7 cellular contexts compared by ENCODE assay signal in the genomic region with DNA sequence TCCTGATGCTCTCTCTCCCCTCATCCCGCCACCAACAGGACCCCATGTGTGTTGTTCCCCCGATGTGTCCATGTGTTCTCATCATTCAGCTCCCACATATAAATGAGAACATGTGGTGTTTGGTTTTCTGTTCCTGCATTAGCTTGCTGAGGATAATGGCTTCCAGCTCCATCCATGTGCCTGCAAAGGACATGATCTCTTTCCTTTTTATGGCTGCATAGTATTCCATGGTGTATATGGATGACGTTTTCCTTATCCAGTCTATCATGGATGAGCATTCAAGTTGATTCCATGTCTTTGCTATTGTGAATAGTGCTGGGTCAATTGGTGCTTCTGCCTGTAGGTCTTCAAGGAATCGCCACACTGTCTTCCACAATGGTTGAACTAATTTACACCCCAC. TPM values are rescaled to one million over a fixed set of nuclear protein-coding genes. Genes with fewer than 3 reads are reported as not detected.
DNase-seq lines count a peak whose midpoint lies in the region; ATAC-seq, FAIRE-seq and TF ChIP-seq lines count a peak whose summit lies in the region.
"Not testable (repeated sequence)": the region's sequence is repeated elsewhere in the genome, so short reads cannot be mapped to it uniquely, and the experiment has no call there.

No MANE protein-coding gene starts in this region.

- H3K27ac Mint-ChIP-seq in natural killer cell treated with Interleukin-12 subunit alpha and Interleukin-12 subunit beta and Interleukin-15 and Interleukin-18, amount 100 ng/mL, for 72 hours, result not testable (repeated sequence)
- peak overlapping the region; percentile 58 for H3K27ac Mint-ChIP-seq in neural progenitor cell

- H2BK5ac ChIP-seq in IMR-90 (ENCODE audit: low read depth, low read length, poor library complexity, severe bottlenecking), result not testable (repeated sequence)

- H3K4me3 ChIP-seq in HEK293 (ENCODE audit: low read depth, low read length); IMR-90 (ENCODE audit: insufficient read depth, low read depth, low read length); K562; coronary artery; HepG2 (replicated peaks in 1 of 3; ENCODE audit: insufficient read depth in 1 of 3, low read depth in 2 of 3, low read length in 3 of 3); neural progenitor cell: not testable (repeated sequence)

- not testable (repeated sequence) for H3K4me3 Mint-ChIP-seq in natural killer cell treated with Interleukin-12 subunit alpha and Interleukin-12 subunit beta and Interleukin-15 and Interleukin-18, amount 100 ng/mL, for 72 hours; neural progenitor cell

- intact Hi-C loops in IMR-90 (cut with micrococcal nuclease); K562 (cut with micrococcal nuclease); HepG2 (cut with micrococcal nuclease; ENCODE audit: unreplicated experiment): not testable (repeated sequence)

- H4K20me1 ChIP-seq in IMR-90 (ENCODE audit: insufficient read depth, low read length); K562 (replicated peaks; ENCODE audit: control insufficient read depth, insufficient read depth, low read length); HepG2 (ENCODE audit: insufficient read depth, low read length); neural progenitor cell (ENCODE audit: low read depth): not testable (repeated sequence)

- TF ChIP-seq EP300 in K562 (IDR thresholded peaks at IDR 0.05; ENCODE audit: low read length); HepG2 (IDR thresholded peaks at IDR 0.05; ENCODE audit: low read depth in 2 of 2, low read length in 2 of 2); HepG2 (CRISPR knock-in tag; IDR thresholded peaks at IDR 0.05; ENCODE audit: borderline replicate concordance): not testable (repeated sequence)

- CTCF ChIA-PET in HEK293 (lab: Yijun Ruan, JAX), result interaction anchor here (0.8 kb wide), 1 partner anchor 60 kb away, joined by 3 read pairs; no protein-coding TSS in a partner anchor
- CTCF ChIA-PET in IMR-90 (lab: Yijun Ruan, JAX); K562 (lab: Yijun Ruan, JAX; ENCODE audit: low intra/inter-chr PET ratio); HepG2 (lab: Yijun Ruan, JAX; ENCODE audit: low intra/inter-chr PET ratio, low total read pairs): not testable (repeated sequence)

- no CpG with 5 or more reads among the region's 4 CpGs for WGBS in IMR-90 (ENCODE audit: extremely low coverage in 2 of 2, insufficient read length in 1 of 2), 2 experiments
- 3% methylated on average over 4 of the region's 4 CpGs for WGBS in K562 (ENCODE audit: insufficient coverage, low coverage, missing lambda C conversion rate)
- WGBS in HepG2 (ENCODE audit: low lambda C conversion rate), result 42% methylated on average over 4 of the region's 4 CpGs

- not testable (repeated sequence) for H3K79me2 ChIP-seq in K562 (ENCODE audit: control insufficient read depth, insufficient read depth, low read length); HepG2 (ENCODE audit: insufficient read depth, low read length); neural progenitor cell (ENCODE audit: low read depth)

- TF ChIP-seq RAD21 in IMR-90 (IDR thresholded peaks at IDR 0.05; ENCODE audit: low read length); K562 (CRISPR knock-in tag; conservative IDR thresholded peaks at IDR 0.05 in 1 of 2, IDR thresholded peaks at IDR 0.05 in 1 of 2); HepG2 (CRISPR knock-in tag; IDR thresholded peaks at IDR 0.05): not testable (repeated sequence)

- not testable (repeated sequence) for H3K36me3 ChIP-seq in HEK293 (ENCODE audit: control insufficient read depth in 2 of 2, insufficient read depth in 1 of 2, low read length in 2 of 2); IMR-90 (ENCODE audit: control insufficient read depth, insufficient read depth, low read length); K562 (ENCODE audit: control insufficient read depth, insufficient read depth, low read length); HepG2 (replicated peaks in 1 of 2; ENCODE audit: control insufficient read depth in 1 of 2, insufficient read depth in 2 of 2, low read length in 2 of 2); neural progenitor cell

- not testable (repeated sequence) for H3K23ac ChIP-seq in IMR-90 (ENCODE audit: low read depth, low read length)

- not testable (repeated sequence) for H2BK120ac ChIP-seq in IMR-90 (ENCODE audit: low read depth, low read length)

- not testable (repeated sequence) for H3K9ac ChIP-seq in IMR-90 (ENCODE audit: low read depth, low read length); K562 (ENCODE audit: insufficient read depth in 1 of 2, low read depth in 2 of 2, low read length in 2 of 2); HepG2 (ENCODE audit: insufficient read depth, low read depth, low read length); neural progenitor cell

- not testable (repeated sequence) for H4K91ac ChIP-seq in IMR-90 (ENCODE audit: insufficient read depth, low read depth, low read length)

- not testable (repeated sequence) for ATAC-seq in IMR-90 (ENCODE audit: low read depth); K562; HepG2; natural killer cell treated with Interleukin-12 subunit alpha and Interleukin-12 subunit beta and Interleukin-15 and Interleukin-18, amount 100 ng/mL, for 72 hours

- H4K5ac ChIP-seq in IMR-90 (ENCODE audit: low read depth, low read length), result not testable (repeated sequence)

- not testable (repeated sequence) for H3K9me3 Mint-ChIP-seq in natural killer cell treated with Interleukin-12 subunit alpha and Interleukin-12 subunit beta and Interleukin-15 and Interleukin-18, amount 100 ng/mL, for 72 hours
- H3K9me3 Mint-ChIP-seq in neural progenitor cell, result peaks cover 29% of the 10 kb centered on the region

- TF ChIP-seq CTCF in HEK293 (tag by site-specific recombination; IDR thresholded peaks at IDR 0.05); IMR-90 (conservative IDR thresholded peaks at IDR 0.05; ENCODE audit: low read depth, low read length); K562 (IDR thresholded peaks at IDR 0.05 in 2 of 3, conservative IDR thresholded peaks at IDR 0.05 in 1 of 3; ENCODE audit: insufficient read depth in 2 of 3, low read depth in 1 of 3, low read length in 3 of 3); coronary artery (IDR thresholded peaks at IDR 0.05); HepG2 (CRISPR knock-in tag; IDR thresholded peaks at IDR 0.05); neural progenitor cell (IDR thresholded peaks at IDR 0.05): not testable (repeated sequence)

- H4K8ac ChIP-seq in IMR-90 (ENCODE audit: low read depth in 2 of 2, low read length in 2 of 2), result not testable (repeated sequence)

- H2AK5ac ChIP-seq in IMR-90 (ENCODE audit: low read depth, low read length), result not testable (repeated sequence)

- H3K4me2 ChIP-seq in IMR-90 (ENCODE audit: low read depth, low read length); K562 (ENCODE audit: insufficient read depth, low read length); HepG2 (ENCODE audit: low read depth, low read length); neural progenitor cell: not testable (repeated sequence)

- POLR2A ChIA-PET in HEK293 (lab: Yijun Ruan, JAX); IMR-90 (lab: Charles Lee; ENCODE audit: unreplicated experiment); K562 (lab: Yijun Ruan, JAX): not testable (repeated sequence)
- POLR2A ChIA-PET in HepG2 (lab: Yijun Ruan, JAX), result interaction anchor here (1.8 kb wide), 1 partner anchor 12 kb away, joined by 4 read pairs; no protein-coding TSS in a partner anchor

- not testable (repeated sequence) for H3K18ac ChIP-seq in IMR-90 (ENCODE audit: low read depth, low read length)

- H2AK9ac ChIP-seq in IMR-90 (replicated peaks; ENCODE audit: low read depth, low read length, poor library complexity), result not testable (repeated sequence)

- H2BK20ac ChIP-seq in IMR-90 (ENCODE audit: low read depth, low read length), result not testable (repeated sequence)

- not testable (repeated sequence) for H3K27me3 ChIP-seq in IMR-90 (ENCODE audit: control insufficient read depth, insufficient read depth, low read length); HepG2 (ENCODE audit: control insufficient read depth in 1 of 2, insufficient read depth in 2 of 2, low read length in 2 of 2)
- peaks cover 26 to 66% of the 10 kb centered on the region in 2 experiments; a peak in 4 of 5 replicates for H3K27me3 ChIP-seq in K562 (ENCODE audit: control insufficient read depth in 2 of 2, insufficient read depth in 2 of 2, low read length in 2 of 2)
- H3K27me3 ChIP-seq in neural progenitor cell, result peaks cover 16% of the 10 kb centered on the region

- H3K56ac ChIP-seq in IMR-90 (ENCODE audit: extremely low read depth, insufficient read depth, low read length), result not testable (repeated sequence)

- not testable (repeated sequence) for TF ChIP-seq POLR2A in IMR-90 (IDR thresholded peaks at IDR 0.05; ENCODE audit: low read depth, low read length); K562 (conservative IDR thresholded peaks at IDR 0.05); HepG2 (IDR thresholded peaks at IDR 0.05; ENCODE audit: insufficient read depth in 1 of 2, low read depth in 2 of 2, low read length in 2 of 2)

- not testable (repeated sequence) for DNase-seq in IMR-90; K562 (ENCODE audit: extremely low read depth in 1 of 4, low spot score in 3 of 4); HepG2 (ENCODE audit: low spot score); neural progenitor cell (ENCODE audit: low spot score)
- DNase-seq in coronary artery (ENCODE audit: low spot score), result peak; percentile 38
- DNase-seq in natural killer cell treated with Interleukin-12 subunit alpha and Interleukin-12 subunit beta and Interleukin-15 and Interleukin-18, amount 100 ng/mL, for 72 hours (ENCODE audit: low spot score), result peak; percentile 46

- not testable (repeated sequence) for FAIRE-seq in K562 (lab: Jason Lieb, UNC); HepG2 (lab: Jason Lieb, UNC)

- H3K27ac ChIP-seq in HEK293 (ENCODE audit: extremely low read depth, low read depth, low read length); IMR-90 (ENCODE audit: insufficient read depth, low read length); K562 (ENCODE audit: extremely low read depth, low read depth, low read length); coronary artery; HepG2 (ENCODE audit: extremely low read length, insufficient read depth, low read length); neural progenitor cell: not testable (repeated sequence)

- dilution Hi-C loops in IMR-90 (cut with HindIII; ENCODE audit: low sequenced_read_pairs, unreplicated experiment), result not testable (repeated sequence)

- not testable (repeated sequence) for H3K4me1 Mint-ChIP-seq in natural killer cell treated with Interleukin-12 subunit alpha and Interleukin-12 subunit beta and Interleukin-15 and Interleukin-18, amount 100 ng/mL, for 72 hours (ENCODE audit: low read depth in 2 of 2)
- peaks cover 40% of the 10 kb centered on the region for H3K4me1 Mint-ChIP-seq in neural progenitor cell

- H3K9me3 ChIP-seq in HEK293 (ENCODE audit: control insufficient read depth, insufficient read depth, low read depth, low read length); IMR-90 (ENCODE audit: control insufficient read depth, insufficient read depth, low read length); K562 (replicated peaks; ENCODE audit: control insufficient read depth, insufficient read depth, low read depth, low read length); HepG2 (ENCODE audit: low read length); neural progenitor cell (ENCODE audit: low read depth): not testable (repeated sequence)

- not testable (repeated sequence) for H3K14ac ChIP-seq in IMR-90 (replicated peaks; ENCODE audit: low read depth, low read length)

- not testable (repeated sequence) for H2AFZ ChIP-seq in IMR-90 (replicated peaks; ENCODE audit: low read length, poor library complexity); K562 (ENCODE audit: low read depth, low read length); HepG2 (ENCODE audit: low read length); neural progenitor cell (replicated peaks)

- H2BK15ac ChIP-seq in IMR-90 (ENCODE audit: low read depth, low read length), result 0 out of 3 replicates have a peak overlapping the region, but pooled peaks have one; percentile 22

- H3K4ac ChIP-seq in IMR-90 (ENCODE audit: low read depth, low read length), result not testable (repeated sequence)

- peaks cover 0 to 15% of the 10 kb centered on the region in 2 donors for H3K27me3 Mint-ChIP-seq in natural killer cell treated with Interleukin-12 subunit alpha and Interleukin-12 subunit beta and Interleukin-15 and Interleukin-18, amount 100 ng/mL, for 72 hours
- peaks cover 44% of the 10 kb centered on the region for H3K27me3 Mint-ChIP-seq in neural progenitor cell (ENCODE audit: insufficient read depth, low read depth)

- not testable (repeated sequence) for H3K36me3 Mint-ChIP-seq in natural killer cell treated with Interleukin-12 subunit alpha and Interleukin-12 subunit beta and Interleukin-15 and Interleukin-18, amount 100 ng/mL, for 72 hours; neural progenitor cell

- in situ Hi-C loops in IMR-90 (cut with MboI; ENCODE audit: low sequenced_read_pairs); K562 (cut with MboI); HepG2 (cut with HindIII; ENCODE audit: extremely low pct_ligation_motif_present, low pct_unique_long_range_greater_than_20kb): not testable (repeated sequence)

- not testable (repeated sequence) for H3K79me1 ChIP-seq in IMR-90 (ENCODE audit: low read depth in 1 of 2, low read length in 2 of 2)

- H3F3A ChIP-seq in neural progenitor cell (ENCODE audit: low read depth), result not testable (repeated sequence)

- H3K4me1 ChIP-seq in HEK293 (ENCODE audit: control insufficient read depth, insufficient read depth, low read length); IMR-90 (ENCODE audit: control insufficient read depth, insufficient read depth, low read length); neural progenitor cell: not testable (repeated sequence)
- H3K4me1 ChIP-seq in K562 (replicated peaks in 1 of 2; ENCODE audit: control insufficient read depth in 2 of 2, insufficient read depth in 2 of 2, low read length in 2 of 2), result peaks cover 0 to 29% of the 10 kb centered on the region in 2 experiments; a peak in 2 of 5 replicates
- H3K4me1 ChIP-seq in HepG2 (ENCODE audit: insufficient read depth, low read length), result peaks cover 49% of the 10 kb centered on the region

- BruUV-seq in IMR-90 (replicated peaks; lab: Mats Ljungman, UMichigan); K562 (replicated peaks; lab: Mats Ljungman, UMichigan); HepG2 (replicated peaks; lab: Mats Ljungman, UMichigan): not testable (repeated sequence)

- H3K9me1 ChIP-seq in IMR-90 (ENCODE audit: insufficient read depth, low read length); K562 (ENCODE audit: control insufficient read depth, insufficient read depth, low read length): not testable (repeated sequence)

RNA-seq across cellular contexts. Expression of a gene that starts 49.9 kb away (rescaled TPM):
- total RNA-seq in IMR-90 (2012; rRNA removed) (39.7 and 39.8 TPM in 2 replicates), K562 (2014; rRNA removed) (7.7 and 9.1 TPM in 2 replicates), K562 (2014; rRNA removed; fragmentation: Illumina TruSeq; extraction: Trizol) (8.3 TPM in 2 replicates), K562 (2015; rRNA removed; fragmentation: Illumina TruSeq; extraction: Trizol) (6.4 and 7.1 TPM in 2 replicates), K562 (2021) (12.0 and 16.0 TPM in 2 replicates), HepG2 (2016; rRNA removed; fragmentation: Illumina TruSeq; extraction: Trizol) (9.2 and 10.0 TPM in 2 replicates), neural progenitor cell (ENCODE audit: low replicate concordance) (5.1 and 8.4 TPM in 2 replicates)
- polyA plus RNA-seq in IMR-90 (2012; rRNA removed) (45.5 and 47.3 TPM in 2 replicates), K562 (2011; rRNA removed) (8.4 and 11.8 TPM in 2 replicates), K562 (2014; fragmentation: Illumina TruSeq; extraction: Trizol) (7.3 and 9.2 TPM in 2 replicates), K562 (2014; fragmentation: Nextera tagmentation; extraction: Ambion mirVana) (1 to 10 TPM; 7.1 to 8.1 TPM), K562 (2014; rRNA removed) (6.7 and 12.8 TPM in 2 replicates), HepG2 (2011; rRNA removed) (6.6 and 7.1 TPM in 2 replicates)
- 18.2 and 29.3 TPM in 2 replicates for polyA plus RNA-seq in IMR-90 (2012; cell fraction: cytosol; rRNA removed)
- 152 and 210 TPM in 2 replicates for polyA plus RNA-seq in IMR-90 (2012; cell fraction: nucleus; rRNA removed; ENCODE audit: low replicate concordance)
- total RNA-seq in K562 (2011; cell fraction: chromatin; rRNA removed; ENCODE audit: low replicate concordance), result 40.2 and 48.3 TPM in 2 replicates
- 29.0 and 30.4 TPM in 2 replicates for total RNA-seq in K562 (2011; cell fraction: nucleolus; rRNA removed)
- total RNA-seq in K562 (2011; cell fraction: nucleoplasm; rRNA removed), result 24.6 and 33.4 TPM in 2 replicates
- 6.6 and 7.4 TPM in 2 replicates for polyA plus RNA-seq in K562 (2011; cell fraction: cytosol; rRNA removed)
- polyA plus RNA-seq in K562 (2011; cell fraction: nucleus; rRNA removed), result 15.0 and 23.8 TPM in 2 replicates
- polyA plus RNA-seq in K562 (2012), result 7.5 and 8.1 TPM in 2 replicates
- polyA minus RNA-seq in K562 (2011; rRNA and poly(A)+ RNA removed), result 10.4 and 16.9 TPM in 2 replicates
- polyA minus RNA-seq in K562 (2011; cell fraction: cytosol; rRNA and poly(A)+ RNA removed), result 12.7 and 15.3 TPM in 2 replicates
- polyA minus RNA-seq in K562 (2011; cell fraction: nucleus; rRNA and poly(A)+ RNA removed), result 13.3 and 18.3 TPM in 2 replicates
- total RNA-seq in HepG2 (2016; cell fraction: cytosol; rRNA removed; fragmentation: Illumina TruSeq; extraction: Trizol; ENCODE audit: low read depth), result 28.7 and 30.2 TPM in 2 replicates
- total RNA-seq in HepG2 (2016; cell fraction: insoluble cytoplasmic fraction; rRNA removed; fragmentation: Illumina TruSeq; extraction: Trizol), result 7.9 and 11.7 TPM in 2 replicates
- 20.0 and 20.9 TPM in 2 replicates for total RNA-seq in HepG2 (2016; cell fraction: membrane; rRNA removed; fragmentation: Illumina TruSeq; extraction: Trizol)
- 8.5 and 10.4 TPM in 2 replicates for total RNA-seq in HepG2 (2016; cell fraction: nucleus; rRNA removed; fragmentation: Illumina TruSeq; extraction: Trizol)
- polyA plus RNA-seq in HepG2 (2011; cell fraction: cytosol; rRNA removed), result 4.2 and 4.4 TPM in 2 replicates
- 22.2 and 26.9 TPM in 2 replicates for polyA plus RNA-seq in HepG2 (2011; cell fraction: nucleus; rRNA removed)
- polyA plus RNA-seq in HepG2 (2012), result 5.3 and 7.8 TPM in 2 replicates
- polyA plus RNA-seq in HepG2 (2016; cell fraction: cytosol; fragmentation: Illumina TruSeq; extraction: Trizol; ENCODE audit: low read depth), result 5.5 and 7.0 TPM in 2 replicates
- polyA plus RNA-seq in HepG2 (2016; cell fraction: insoluble cytoplasmic fraction; fragmentation: Illumina TruSeq; extraction: Trizol; ENCODE audit: low read depth), result 6.8 and 8.6 TPM in 2 replicates
- polyA plus RNA-seq in HepG2 (2016; cell fraction: membrane; fragmentation: Illumina TruSeq; extraction: Trizol; ENCODE audit: low read depth), result 6.8 and 9.8 TPM in 2 replicates
- 23.5 and 27.1 TPM in 2 replicates for polyA plus RNA-seq in HepG2 (2016; cell fraction: nucleus; fragmentation: Illumina TruSeq; extraction: Trizol; ENCODE audit: insufficient read depth, low read depth)
- 15.4 and 123 TPM in 2 replicates for polyA minus RNA-seq in HepG2 (2011; rRNA and poly(A)+ RNA removed; ENCODE audit: low replicate concordance)
- polyA minus RNA-seq in HepG2 (2011; cell fraction: cytosol; rRNA and poly(A)+ RNA removed), result 7.9 and 8.5 TPM in 2 replicates
- polyA minus RNA-seq in HepG2 (2011; cell fraction: nucleus; rRNA and poly(A)+ RNA removed), result 16.2 and 17.0 TPM in 2 replicates
- total RNA-seq in natural killer cell treated with Interleukin-12 subunit alpha and Interleukin-12 subunit beta and Interleukin-15 and Interleukin-18, amount 100 ng/mL, for 72 hours, result 10 to 100 TPM; 28.7 to 38.5 TPM
